ENCODE assay signal across 16 cellular contexts in genomic region chr4:83413676-83414075, GRCh38.
"Had no signal": no experiment of that assay in that cellular context is flagged by ENCODE, and none has a peak within 500 bp of the region (broad histone marks: within the 10 kb centered on the region; RNA-seq: fewer than 3 reads in every experiment).

No MANE protein-coding gene starts in this region.

- ATAC-seq: activated CD8-positive, alpha-beta T cell treated with anti-CD3 and anti-CD28 coated beads, Interleukin-2, amount 10 ng/mL, durations not matched to agents 7 days and 5 days; lower lobe of right lung; naive thymus-derived CD4-positive, alpha-beta T cell; upper lobe of right lung; WTC11 had no signal

- H3K36me3 Mint-ChIP-seq: WTC11 had no signal

- H3K27ac Mint-ChIP-seq: activated CD8-positive, alpha-beta T cell treated with anti-CD3 and anti-CD28 coated beads, Interleukin-2, amount 10 ng/mL, durations not matched to agents 7 days and 5 days; T-helper 1 cell treated with Interleukin-12 subunit alpha and Interleukin-12 subunit beta and Interleukin-4 antibody, amounts not matched to agents 30 μg/mL and 1 μg/mL, for 36 hours; WTC11 had no signal

- H3K4me3 ChIP-seq: coronary artery, hepatocyte, lower lobe of right lung, right atrium auricular region, upper lobe of right lung had no signal

- H3K4me3 Mint-ChIP-seq: activated CD8-positive, alpha-beta T cell treated with anti-CD3 and anti-CD28 coated beads, Interleukin-2, amount 10 ng/mL, durations not matched to agents 7 days and 5 days; naive thymus-derived CD4-positive, alpha-beta T cell; T-helper 1 cell treated with Interleukin-12 subunit alpha and Interleukin-12 subunit beta and Interleukin-4 antibody, amounts not matched to agents 30 μg/mL and 1 μg/mL, for 36 hours; WTC11 had no signal

- H3K9me3 Mint-ChIP-seq: naive thymus-derived CD4-positive, alpha-beta T cell; T-helper 1 cell treated with Interleukin-12 subunit alpha and Interleukin-12 subunit beta and Interleukin-4 antibody, amounts not matched to agents 30 μg/mL and 1 μg/mL, for 36 hours; WTC11 had no signal

- H3K4me1 ChIP-seq: lower lobe of right lung, right atrium auricular region, upper lobe of right lung had no signal

- H3K27me3 Mint-ChIP-seq: naive thymus-derived CD4-positive, alpha-beta T cell had no signal

- H3K27me3 ChIP-seq: hepatocyte, right atrium auricular region, upper lobe of right lung had no signal

- H3K9me3 ChIP-seq: lower lobe of right lung, right atrium auricular region, upper lobe of right lung had no signal

- H3K27ac ChIP-seq: coronary artery, hepatocyte, lower lobe of right lung, right atrium auricular region, upper lobe of right lung had no signal

- DNase-seq: activated CD4-positive, alpha-beta T cell treated with anti-CD3 and anti-CD28 coated beads for 48 hours; activated CD8-positive, alpha-beta memory T cell treated with anti-CD3 and anti-CD28 coated beads, Interleukin-2, amount 50 U/mL, for 48 hours; activated CD8-positive, alpha-beta T cell treated with anti-CD3 and anti-CD28 coated beads, Interleukin-2, amount 10 ng/mL, durations not matched to agents 7 days and 5 days; activated naive CD4-positive, alpha-beta T cell; caudate nucleus; effector CD4-positive, alpha-beta T cell; kidney glomerular epithelial cell; lower lobe of right lung; naive thymus-derived CD4-positive, alpha-beta T cell; small intestine; upper lobe of right lung had no signal
